Comparison of ENCODE assay signal across 8 cellular contexts in the genomic region with DNA sequence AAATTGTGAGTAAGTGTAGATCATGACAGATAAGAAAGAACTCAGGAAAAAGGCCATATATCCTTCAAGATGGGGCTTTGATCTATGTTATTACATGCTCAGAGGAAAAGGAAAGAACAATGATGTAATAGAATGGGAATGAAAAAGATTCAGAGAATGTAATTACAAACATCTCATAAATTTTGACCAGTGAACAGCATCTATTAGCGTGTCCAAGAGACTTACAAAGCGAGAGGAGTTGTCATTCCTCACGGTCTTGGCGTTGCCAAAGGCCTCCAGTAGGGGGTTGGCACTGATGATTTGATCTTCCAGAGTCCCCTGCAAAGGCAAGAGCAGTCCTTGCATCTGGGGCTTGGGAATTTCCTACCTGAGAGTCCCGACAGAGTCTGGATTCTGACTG. TPM values are rescaled to one million over a fixed set of nuclear protein-coding genes. Genes with fewer than 3 reads are reported as not detected.
"Had no signal": no experiment of that assay in that cellular context is flagged by ENCODE, and none has a peak within 500 bp of the region (broad histone marks: within the 10 kb centered on the region; RNA-seq: fewer than 3 reads in every experiment).

No MANE protein-coding gene starts in this region.

RNA-seq across cellular contexts. Expression of gene MYH2, which starts 6.0 kb away (rescaled TPM):
- total RNA-seq: hepatocyte, osteocyte, pulmonary artery endothelial cell, sciatic nerve, spleen, suprapubic skin had no signal
- polyA plus RNA-seq: hepatocyte, liver had no signal

RNA-seq across cellular contexts. Expression of gene MYH1, which starts 25.1 kb away (rescaled TPM):
- total RNA-seq: hepatocyte, osteocyte, pulmonary artery endothelial cell, sciatic nerve, suprapubic skin had no signal
- polyA plus RNA-seq: hepatocyte, liver, neural cell had no signal
